12 cellular contexts compared by ENCODE assay signal in genomic region chr2:19769513-19769912, GRCh38.
DNase-seq lines count a peak whose midpoint lies in the region; ATAC-seq, FAIRE-seq and TF ChIP-seq lines count a peak whose summit lies in the region.
"Had no signal": no experiment of that assay in that cellular context is flagged by ENCODE, and none has a peak within 500 bp of the region (broad histone marks: within the 10 kb centered on the region; RNA-seq: fewer than 3 reads in every experiment).

No MANE protein-coding gene starts in this region.

- no peaks in the 10 kb centered on the region for H3K79me2 ChIP-seq in HCT116 (ENCODE audit: insufficient read depth, low read length)

- FAIRE-seq in A549 (lab: Jason Lieb, UNC) = peak; percentile 23

- H3K9me3 ChIP-seq in A549 (no peaks in the 10 kb centered on the region), HCT116 (ENCODE audit: control insufficient read depth in 1 of 2, insufficient read depth in 1 of 2, low read depth in 1 of 2, low read length in 2 of 2) (no peaks in the 10 kb centered on the region)

- RAD21 ChIA-PET in HCT116 (lab: Charles Lee; ENCODE audit: low non-redundant PET in 1 of 2, low total read pairs in 2 of 2, uncharacterized antibody in 2 of 2, unreplicated experiment in 2 of 2) = no interaction called here

- ATAC-seq in A549 (peak in 1 of 2 experiments; percentile 55; a peak in 2 of 6 replicates), HCT116 (peak; percentile 47; the same call in 1 of the 2 replicates), HG02840 (IDR thresholded peaks at IDR 0.05; ENCODE audit: low FRiP score, unreplicated experiment) (no peak)
- ATAC-seq in activated T-cell treated with anti-CD3 and anti-CD28 coated beads, Interleukin-2, amount 50 U/mL, for 4 hours = no peak
- ATAC-seq: natural killer cell treated with Interleukin-12 subunit alpha and Interleukin-12 subunit beta and Interleukin-15 and Interleukin-18, amount 100 ng/mL, for 72 hours; stimulated activated effector memory CD8-positive, alpha-beta T cell treated with anti-CD3 and anti-CD28 coated beads, Interleukin-12 subunit alpha, Interleukin-12 subunit beta, amount 100 ng/mL, for 72 hours had no signal

- no peak for TF ChIP-seq POLR2A in A549 (IDR thresholded peaks at IDR 0.05; ENCODE audit: low read length)
- TF ChIP-seq POLR2A in HCT116 (IDR thresholded peaks at IDR 0.05; ENCODE audit: borderline replicate concordance, extremely low read depth, insufficient read depth, insufficient read length) = no peak

- intact Hi-C loops in HCT116 (cut with micrococcal nuclease) = loop anchor here (1.0 kb wide), 1 partner anchor 94 kb away; no protein-coding TSS in a partner anchor
- intact Hi-C loops in CD14-positive monocyte (cut with micrococcal nuclease) = no loop called here

- no peak overlapping the region for H3K4me2 ChIP-seq in A549
- no peak overlapping the region for H3K4me2 ChIP-seq in HCT116 (ENCODE audit: low read length)

- H3K4me1 ChIP-seq in A549 (peaks cover 6% of the 10 kb centered on the region), HCT116 (ENCODE audit: control insufficient read depth in 1 of 2, insufficient read depth in 2 of 2, low read length in 2 of 2) (peaks cover 0 to 2% of the 10 kb centered on the region in 2 experiments; a peak in 1 of 4 replicates)

- in situ Hi-C loops in SK-MEL-5 (cut with HindIII; ENCODE audit: low pct_unique_long_range_greater_than_20kb, low sequenced_read_pairs) = no loop called here

- TF ChIP-seq RAD21 in A549 (conservative IDR thresholded peaks at IDR 0.05 in 1 of 2, IDR thresholded peaks at IDR 0.05 in 1 of 2) (peak; percentile 21 to 39; a peak in 2 of 5 replicates), HCT116 (IDR thresholded peaks at IDR 0.05; ENCODE audit: low read depth) (peak; percentile 52; the same call in 1 of the 2 replicates)

- no peaks in the 10 kb centered on the region for H3K9me2 ChIP-seq in HCT116 (ENCODE audit: insufficient read depth)

- no peak for TF ChIP-seq EP300 in A549 (IDR thresholded peaks at IDR 0.05)

- peaks cover 0 to 4% (median 0%) of the 10 kb centered on the region in 7 donors for H3K9me3 Mint-ChIP-seq in CD14-positive monocyte
- no peaks in the 10 kb centered on the region for H3K9me3 Mint-ChIP-seq in activated T-cell treated with anti-CD3 and anti-CD28 coated beads, Interleukin-2, amount 50 U/mL, for 4 hours
- H3K9me3 Mint-ChIP-seq: natural killer cell treated with Interleukin-12 subunit alpha and Interleukin-12 subunit beta and Interleukin-15 and Interleukin-18, amount 100 ng/mL, for 72 hours; stimulated activated effector memory CD8-positive, alpha-beta T cell treated with anti-CD3 and anti-CD28 coated beads, Interleukin-12 subunit alpha, Interleukin-12 subunit beta, amount 100 ng/mL, for 72 hours had no signal

- H2AFZ ChIP-seq in HCT116 (ENCODE audit: low read depth, low read length, poor library complexity, severe bottlenecking) = no peak overlapping the region

- H3K4me3 ChIP-seq in A549 (no peak overlapping the region), HCT116 (replicated peaks in 1 of 2; ENCODE audit: low read depth in 1 of 2, low read length in 2 of 2) (no peak overlapping the region), fibroblast of villous mesenchyme (ENCODE audit: low read depth, low read length) (no peak overlapping the region)

- H3K4me3 Mint-ChIP-seq in CD14-positive monocyte = no peak overlapping the region
- no peak overlapping the region for H3K4me3 Mint-ChIP-seq in activated T-cell treated with anti-CD3 and anti-CD28 coated beads, Interleukin-2, amount 50 U/mL, for 4 hours
- H3K4me3 Mint-ChIP-seq: natural killer cell treated with Interleukin-12 subunit alpha and Interleukin-12 subunit beta and Interleukin-15 and Interleukin-18, amount 100 ng/mL, for 72 hours; stimulated activated effector memory CD8-positive, alpha-beta T cell treated with anti-CD3 and anti-CD28 coated beads, Interleukin-12 subunit alpha, Interleukin-12 subunit beta, amount 100 ng/mL, for 72 hours had no signal

- BruUV-seq in HCT116 (replicated peaks; lab: Mats Ljungman, UMichigan) = no TSS peak

- CTCF ChIA-PET in A549 (lab: Yijun Ruan, JAX) = no interaction called here
- CTCF ChIA-PET in HCT116 (lab: Charles Lee) = no interaction called here

- H3K27ac ChIP-seq in A549 (no peak overlapping the region), HCT116 (ENCODE audit: low read depth, low read length) (no peak overlapping the region)

- H3K9ac ChIP-seq in HCT116 (ENCODE audit: low read length) = no peak overlapping the region

- DNase-seq in A549 (ENCODE audit: low read depth in 1 of 2, low spot score in 1 of 2) (peak in 1 of 2 experiments; percentile 33), HCT116 (ENCODE audit: low read depth, low spot score) (no peak), SK-MEL-5 (ENCODE audit: low read depth, low spot score) (peak; percentile 38), fibroblast of villous mesenchyme (ENCODE audit: low read depth) (peak; percentile 12), CD14-positive monocyte (ENCODE audit: low spot score) (no peak), inferior parietal cortex (ENCODE audit: extremely low spot score) (no peak)
- DNase-seq in activated T-cell treated with anti-CD3 and anti-CD28 coated beads, Interleukin-2, amount 50 U/mL, for 4 hours = no peak
- DNase-seq: activated gamma-delta T cell, SIG-M5 had no signal

- POLR2A ChIA-PET in A549 (lab: Yijun Ruan, JAX) (no interaction called here), HCT116 (lab: Charles Lee) (no interaction called here)

- peaks cover 0 to 6% (median 6%) of the 10 kb centered on the region in 3 donors for H3K27me3 Mint-ChIP-seq in CD14-positive monocyte (ENCODE audit: low read depth in 3 of 3)
- no peaks in the 10 kb centered on the region for H3K27me3 Mint-ChIP-seq in activated T-cell treated with anti-CD3 and anti-CD28 coated beads, Interleukin-2, amount 50 U/mL, for 4 hours (ENCODE audit: low read depth)

- no peaks in the 10 kb centered on the region for H3K4me1 Mint-ChIP-seq in CD14-positive monocyte
- H3K4me1 Mint-ChIP-seq in activated T-cell treated with anti-CD3 and anti-CD28 coated beads, Interleukin-2, amount 50 U/mL, for 4 hours (ENCODE audit: low read depth) = no peaks in the 10 kb centered on the region
- H3K4me1 Mint-ChIP-seq: stimulated activated effector memory CD8-positive, alpha-beta T cell treated with anti-CD3 and anti-CD28 coated beads, Interleukin-12 subunit alpha, Interleukin-12 subunit beta, amount 100 ng/mL, for 72 hours had no signal

- H3K27me3 ChIP-seq in HCT116 (ENCODE audit: insufficient read depth, low read length) = no peaks in the 10 kb centered on the region

- H3K36me3 Mint-ChIP-seq in CD14-positive monocyte = no peaks in the 10 kb centered on the region
- H3K36me3 Mint-ChIP-seq in activated T-cell treated with anti-CD3 and anti-CD28 coated beads, Interleukin-2, amount 50 U/mL, for 4 hours (ENCODE audit: insufficient read depth) = no peaks in the 10 kb centered on the region
- H3K36me3 Mint-ChIP-seq: natural killer cell treated with Interleukin-12 subunit alpha and Interleukin-12 subunit beta and Interleukin-15 and Interleukin-18, amount 100 ng/mL, for 72 hours; stimulated activated effector memory CD8-positive, alpha-beta T cell treated with anti-CD3 and anti-CD28 coated beads, Interleukin-12 subunit alpha, Interleukin-12 subunit beta, amount 100 ng/mL, for 72 hours had no signal

- H4K20me1 ChIP-seq in HCT116 (ENCODE audit: insufficient read depth) = no peaks in the 10 kb centered on the region

- no peaks in the 10 kb centered on the region for H3K36me3 ChIP-seq in HCT116 (ENCODE audit: control insufficient read depth in 1 of 2, insufficient read depth in 2 of 2, low read length in 2 of 2)

- no peak overlapping the region for H3K27ac Mint-ChIP-seq in CD14-positive monocyte
- H3K27ac Mint-ChIP-seq: natural killer cell treated with Interleukin-12 subunit alpha and Interleukin-12 subunit beta and Interleukin-15 and Interleukin-18, amount 100 ng/mL, for 72 hours; stimulated activated effector memory CD8-positive, alpha-beta T cell treated with anti-CD3 and anti-CD28 coated beads, Interleukin-12 subunit alpha, Interleukin-12 subunit beta, amount 100 ng/mL, for 72 hours had no signal

- TF ChIP-seq CTCF in A549 (IDR thresholded peaks at IDR 0.05) (peak; percentile 44), HCT116 (IDR thresholded peaks at IDR 0.05 in 2 of 3, conservative IDR thresholded peaks at IDR 0.05 in 1 of 3; ENCODE audit: borderline replicate concordance in 1 of 3, insufficient read depth in 1 of 3, low read depth in 2 of 3, low read length in 2 of 3) (peak; percentile 30 to 58 (median 40); a peak in 5 of 6 replicates), fibroblast of villous mesenchyme (IDR thresholded peaks at IDR 0.05; ENCODE audit: insufficient read depth, low read depth, low read length) (peak; percentile 36), CD14-positive monocyte (IDR thresholded peaks at IDR 0.05) (no peak)

TF ChIP-seq in A549, 52 proteins besides CTCF, POLR2A, EP300 and RAD21:
- TF ChIP-seq SMC3 (IDR thresholded peaks at IDR 0.05) (peak; percentile 32; the same call in 1 of the 3 replicates), RNF2 (IDR thresholded peaks at IDR 0.05; ENCODE audit: borderline replicate concordance, low read depth) (no peak)

TF ChIP-seq in HCT116, 20 proteins besides CTCF, POLR2A, EP300 and RAD21 (continues in another document):
- no peak for TF ChIP-seq FOSL1 (IDR thresholded peaks at IDR 0.05; ENCODE audit: low read depth)
- TF ChIP-seq SIN3A (IDR thresholded peaks at IDR 0.05; ENCODE audit: low read depth) = no peak
- TF ChIP-seq ZBTB33 (IDR thresholded peaks at IDR 0.05; ENCODE audit: extremely low read depth, insufficient replicate concordance, low read length) = no peak
- TF ChIP-seq JUND (IDR thresholded peaks at IDR 0.05) = no peak
- TF ChIP-seq SRF (IDR thresholded peaks at IDR 0.05; ENCODE audit: low read depth) = no peak
- no peak for TF ChIP-seq EZH2 (IDR thresholded peaks at IDR 0.05)
- no peak for TF ChIP-seq EGR1 (IDR thresholded peaks at IDR 0.05; ENCODE audit: low read depth)
- TF ChIP-seq YY1 (IDR thresholded peaks at IDR 0.05; ENCODE audit: extremely low read depth, insufficient replicate concordance, low read depth, low read length) = no peak
- no peak for TF ChIP-seq EZH2phosphoT487 (IDR thresholded peaks at IDR 0.05; ENCODE audit: borderline replicate concordance)
- no peak for TF ChIP-seq SP1 (IDR thresholded peaks at IDR 0.05; ENCODE audit: low read depth)

Comparison
In these comparisons a context has a peak if more than half of its experiments do, and no peak if none do; other contexts are left out.
1. DNase-seq: peak in SK-MEL-5 (single experiment) and fibroblast of villous mesenchyme (single experiment); none in HCT116 (single experiment), CD14-positive monocyte (single experiment), activated T-cell treated with anti-CD3 and anti-CD28 coated beads, Interleukin-2, amount 50 U/mL, for 4 hours (single experiment) and inferior parietal cortex (single experiment).
2. Of the 6 proteins assayed by ChIP-seq in both A549 and HCT116: peak only in A549: none; only in HCT116: none; in both: CTCF and RAD21; in neither: 4.